Comparison of ENCODE assay signal across 8 cellular contexts in genomic region chr1:25905680-25906643, GRCh38. TPM values are rescaled to one million over a fixed set of nuclear protein-coding genes. Genes with fewer than 3 reads are reported as not detected.
DNase-seq lines count a peak whose midpoint lies in the region; ATAC-seq and TF ChIP-seq lines count a peak whose summit lies in the region.

Gene STMN1 (minus strand): TSS chr1:25906419. CDS start chr1:25904676, 1,743 bp downstream.

- peaks cover 15% of the 10 kb centered on the region for H3K4me1 Mint-ChIP-seq in activated B cell treated with CpG ODN at 0.5 μM for 24 hours

- peaks cover 14% of the 10 kb centered on the region for H3K4me1 ChIP-seq in ACC112 (ENCODE audit: control insufficient read depth, insufficient read depth, low read length, unreplicated experiment)

- peak within 1 kb of the TSS; percentile 90 for H3K4me3 Mint-ChIP-seq in activated B cell treated with CpG ODN at 0.5 μM for 24 hours

- POLR2A ChIA-PET in activated B cell treated with CpG ODN at 0.5 μM for 24 hours (lab: Charles Lee), result interaction anchor here (0.6 to 3.1 kb wide), 7 partner anchors 9 to 414 kb away, joined by 3 to 25 read pairs (median 5); partner anchors contain the start of gene PAFAH2

- peaks cover 21% of the 10 kb centered on the region for H3K36me3 ChIP-seq in ACC112 (ENCODE audit: insufficient read depth, low read length)

- H3K79me2 ChIP-seq in ACC112 (ENCODE audit: control insufficient read depth, insufficient read depth, low read length, unreplicated experiment), result peaks cover 27% of the 10 kb centered on the region

- no peaks in the 10 kb centered on the region for H3K27me3 ChIP-seq in ACC112 (ENCODE audit: insufficient read depth, low read length)

- CTCF ChIA-PET in activated B cell treated with CpG ODN at 0.5 μM for 24 hours (lab: Charles Lee), result interaction anchor here (3.2 to 3.4 kb wide), 2 partner anchors 10 to 91 kb away, joined by 11 to 22 read pairs; partner anchors contain the start of gene PAFAH2

- TF ChIP-seq CTCF in activated B cell treated with CpG ODN at 0.5 μM for 24 hours (IDR thresholded peaks at IDR 0.05) (no peak), cardiac fibroblast (IDR thresholded peaks at IDR 0.05; ENCODE audit: low read depth, low read length) (no peak)

- no peaks in the 10 kb centered on the region for H3K27me3 Mint-ChIP-seq in activated B cell treated with CpG ODN at 0.5 μM for 24 hours

- H3K4me3 ChIP-seq in ACC112 (ENCODE audit: low read depth, low read length) (peak within 1 kb of the TSS; percentile 90), cardiac fibroblast (replicated peaks in 1 of 2; ENCODE audit: low read depth in 2 of 2, low read length in 2 of 2) (peak within 1 kb of the TSS; percentile 65 to 69)

- intact Hi-C loops in activated B cell treated with CpG ODN at 0.5 μM for 24 hours (cut with micrococcal nuclease), result loop anchor here (1.0 to 5.0 kb wide), 9 partner anchors 11 to 526 kb away; partner anchors contain the start of genes AUNIP, DHDDS, MTFR1L and PAFAH2

- peak; percentile 50 for ATAC-seq in GM18861 (IDR thresholded peaks at IDR 0.05; ENCODE audit: unreplicated experiment)
- peak; percentile 69 for ATAC-seq in HG03097 (IDR thresholded peaks at IDR 0.05; ENCODE audit: low FRiP score, unreplicated experiment)
- peak; percentile 77 for ATAC-seq in activated B cell treated with CpG ODN at 0.5 μM for 24 hours (ENCODE audit: low read depth)

- H3K27ac Mint-ChIP-seq in activated B cell treated with CpG ODN at 0.5 μM for 24 hours, result peak within 1 kb of the TSS; percentile 76

- peak; percentile 97 for DNase-seq in NCI-H2196 (lab: John Stamatoyannopoulos, UW; ENCODE audit: unreplicated experiment)
- DNase-seq in activated B cell treated with CpG ODN at 0.5 μM for 24 hours, result peak; percentile 76
- peak; percentile 83 to 92 for DNase-seq in cardiac fibroblast (ENCODE audit: low read depth in 2 of 2)
- peak; percentile 93 for DNase-seq in inferior parietal cortex (ENCODE audit: extremely low spot score)
- DNase-seq in stimulated activated CD4-positive, alpha-beta T cell treated with anti-CD3 and anti-CD28 coated beads, Interleukin-12 subunit alpha, Interleukin-12 subunit beta, amount 100 ng/mL, for 24 hours (ENCODE audit: low read depth in 2 of 2), result peak; percentile 79 to 88

- peak within 1 kb of the TSS; percentile 63 for H2AFZ ChIP-seq in ACC112 (ENCODE audit: low read length, unreplicated experiment)

- H3K27ac ChIP-seq in ACC112 (ENCODE audit: low read depth, low read length), result peak within 1 kb of the TSS; percentile 83

- H3K9me3 Mint-ChIP-seq in activated B cell treated with CpG ODN at 0.5 μM for 24 hours, result peaks cover 2% of the 10 kb centered on the region

- peaks cover 9% of the 10 kb centered on the region for H3K36me3 Mint-ChIP-seq in activated B cell treated with CpG ODN at 0.5 μM for 24 hours (ENCODE audit: low read depth)

RNA-seq across cellular contexts. Expression of gene STMN1, which starts in this region (rescaled TPM):
- 24.8 and 25.6 TPM in 2 replicates for total RNA-seq in activated B cell treated with CpG ODN at 0.5 μM for 24 hours

Comparison
In these comparisons a context has a peak if more than half of its experiments do, and no peak if none do; other contexts are left out.
1. Peak in every context shown above with its lines: DNase-seq, ATAC-seq, H3K4me3 ChIP-seq and H3K27ac ChIP-seq.